Comparison of ENCODE assay signal across 8 cellular contexts in the genomic region with DNA sequence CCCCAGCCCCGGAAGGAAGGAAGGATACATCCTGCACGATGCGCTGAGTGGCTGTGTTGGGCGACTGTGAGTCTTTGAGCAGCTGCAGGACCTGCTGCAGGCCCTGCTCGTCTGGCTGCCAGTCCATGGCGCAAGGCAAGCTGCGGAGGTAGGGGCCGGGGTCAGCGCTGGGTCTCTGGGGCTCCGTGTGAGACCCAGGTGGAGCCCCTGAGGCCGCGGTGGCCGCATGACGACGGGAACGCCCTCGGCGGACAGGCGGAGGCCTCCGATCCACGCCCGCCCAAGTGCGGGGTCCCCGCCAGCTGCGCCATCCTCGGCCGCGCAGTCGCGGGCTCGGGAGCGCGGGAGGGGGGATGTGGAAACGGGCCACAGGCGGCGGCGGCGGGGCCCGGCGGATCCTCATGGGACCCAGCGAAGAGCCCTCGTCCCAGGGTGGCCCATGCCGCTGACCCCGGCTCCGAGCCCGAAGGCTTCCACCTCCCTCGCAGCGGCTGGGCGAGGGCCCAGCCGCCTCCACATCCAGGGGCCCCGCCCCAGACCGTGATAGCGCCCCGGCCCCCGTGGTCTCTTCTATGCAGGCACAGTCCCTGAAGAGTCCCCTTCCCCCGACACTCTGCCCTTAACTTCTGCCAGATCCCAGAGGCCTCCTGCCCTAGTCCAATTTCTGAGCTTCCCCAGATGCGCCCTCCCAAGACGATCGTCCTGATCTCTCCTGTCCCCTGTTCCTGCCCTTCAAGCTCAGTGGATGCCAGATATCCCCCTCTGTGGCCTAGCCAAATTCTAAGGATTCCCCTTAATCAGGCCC. TPM values are rescaled to one million over a fixed set of nuclear protein-coding genes. Genes with fewer than 3 reads are reported as not detected.
DNase-seq lines count a peak whose midpoint lies in the region; ATAC-seq and TF ChIP-seq lines count a peak whose summit lies in the region.

No MANE protein-coding gene starts in this region.

- H3K27me3 ChIP-seq in DOHH2 (ENCODE audit: control insufficient read depth, low read length) = no peaks in the 10 kb centered on the region
- H3K27me3 ChIP-seq in Peyer's patch = no peaks in the 10 kb centered on the region
- H3K27me3 ChIP-seq in ectodermal cell (ENCODE audit: control insufficient read depth, insufficient read depth, low read length, poor library complexity, severe bottlenecking) = no peaks in the 10 kb centered on the region

- intact Hi-C loops in mucosa of descending colon (cut with DNase I, micrococcal nuclease) = no loop called here

- H3K4me2 ChIP-seq in DOHH2 (ENCODE audit: low read length) = peak overlapping the region; percentile 98

- H3K4me1 ChIP-seq in DOHH2 (ENCODE audit: control insufficient read depth, low read length) = peaks cover 23% of the 10 kb centered on the region
- H3K4me1 ChIP-seq in Peyer's patch = peaks cover 0 to 29% (median 11%) of the 10 kb centered on the region in 4 donors
- no peaks in the 10 kb centered on the region for H3K4me1 ChIP-seq in ectodermal cell (ENCODE audit: control insufficient read depth, insufficient read depth, low read length)
- H3K4me1 ChIP-seq in mucosa of descending colon (ENCODE audit: low read depth) = peaks cover 21% of the 10 kb centered on the region

- H3K4me3 ChIP-seq in DOHH2 (ENCODE audit: low read length) = peak overlapping the region; percentile 96
- peak overlapping the region; percentile 89 to 97 (median 92) for H3K4me3 ChIP-seq in Peyer's patch
- H3K4me3 ChIP-seq in ectodermal cell (ENCODE audit: insufficient read depth, low read depth, low read length) = peak overlapping the region; percentile 65
- H3K4me3 ChIP-seq in mucosa of descending colon = no peak overlapping the region

- no peak for TF ChIP-seq POLR2A in Peyer's patch (IDR thresholded peaks at IDR 0.05)

- ATAC-seq in mucosa of descending colon = peak; percentile 9
- no peak for ATAC-seq in GM21723 (IDR thresholded peaks at IDR 0.05; ENCODE audit: unreplicated experiment)
- no peak for ATAC-seq in HG03378 (IDR thresholded peaks at IDR 0.05; ENCODE audit: unreplicated experiment)

- TF ChIP-seq CTCF in DOHH2 (IDR thresholded peaks at IDR 0.05; ENCODE audit: low read depth, low read length, poor library complexity, severe bottlenecking) = no peak
- TF ChIP-seq CTCF in Peyer's patch (IDR thresholded peaks at IDR 0.05) = no peak
- TF ChIP-seq CTCF in mucosa of descending colon (IDR thresholded peaks at IDR 0.05) = no peak

- peaks cover 85% of the 10 kb centered on the region for H3K79me2 ChIP-seq in DOHH2 (ENCODE audit: control insufficient read depth, low read length)

- DNase-seq in Peyer's patch = peak in 1 of 3 donors; percentile 61
- peak in 2 of 3 donors; percentile 32 to 43 for DNase-seq in mucosa of descending colon
- DNase-seq in NCI-H345 treated with DMSO at 0.1 percent for 48 hours (lab: John Stamatoyannopoulos, UW; ENCODE audit: unreplicated experiment) = no peak
- DNase-seq in HT-29 (ENCODE audit: low spot score) = no peak

- H3K9me3 ChIP-seq in DOHH2 (ENCODE audit: control insufficient read depth, insufficient read depth, low read length) = no peaks in the 10 kb centered on the region
- no peaks in the 10 kb centered on the region for H3K9me3 ChIP-seq in Peyer's patch
- H3K9me3 ChIP-seq in ectodermal cell (ENCODE audit: control insufficient read depth, low read length) = no peaks in the 10 kb centered on the region
- H3K9me3 ChIP-seq in mucosa of descending colon = no peaks in the 10 kb centered on the region

- peaks cover 14% of the 10 kb centered on the region; the same call in 1 of the 2 replicates for H4K20me1 ChIP-seq in DOHH2 (ENCODE audit: control insufficient read depth, insufficient read depth, low read depth, low read length)

- peak overlapping the region; percentile 78 for H3K27ac ChIP-seq in DOHH2 (ENCODE audit: low read depth, low read length)
- peak overlapping the region; percentile 88 to 94 (median 92) for H3K27ac ChIP-seq in Peyer's patch
- peak overlapping the region; percentile 86 for H3K27ac ChIP-seq in ectodermal cell (ENCODE audit: insufficient read depth, low read depth, low read length, poor library complexity, severe bottlenecking)

- H3F3A ChIP-seq in DOHH2 (ENCODE audit: control insufficient read depth, insufficient read depth) = peaks cover 3% of the 10 kb centered on the region; the same call in 1 of the 2 replicates

- H3K36me3 ChIP-seq in DOHH2 (ENCODE audit: control insufficient read depth, low read length) (peaks cover 66% of the 10 kb centered on the region), Peyer's patch (peaks cover 0 to 17% (median 0%) of the 10 kb centered on the region in 3 donors), ectodermal cell (ENCODE audit: control insufficient read depth, insufficient read depth, low read length) (peaks cover 15% of the 10 kb centered on the region), mucosa of descending colon (ENCODE audit: low read depth) (no peaks in the 10 kb centered on the region)

- WGBS in ectodermal cell, 2 experiments = 22% methylated on average over 59 of the region's 59 CpGs

- H3K9me2 ChIP-seq in DOHH2 (replicated peaks; ENCODE audit: control insufficient read depth, low read length) = no peaks in the 10 kb centered on the region

RNA-seq across cellular contexts. Expression of a gene that starts 2.7 kb away (rescaled TPM):
- total RNA-seq in Peyer's patch = 100 to 1,000 TPM in 3 of 4 donors, 10 to 100 TPM in 1; 39.1 to 131 (median 103) TPM
- 94.7 TPM for polyA plus RNA-seq in ectodermal cell (2013, experiment 1 of 4)
- polyA plus RNA-seq in ectodermal cell (2013, experiment 2 of 4) = 90.7 TPM
- 66.9 TPM for polyA plus RNA-seq in ectodermal cell (2013, experiment 3 of 4)
- polyA plus RNA-seq in ectodermal cell (2013, experiment 4 of 4) = 78.1 TPM
- total RNA-seq in mucosa of descending colon = 10 to 100 TPM; 48.9 to 73.3 (median 66.9) TPM
- 24.5 TPM in 2 replicates for total RNA-seq in HT-29 (2014; rRNA removed; shearing (Covaris generic))

RNA-seq across cellular contexts. Expression of a gene that starts 13.4 kb away (rescaled TPM):
- total RNA-seq in Peyer's patch (100 to 1,000 TPM; 134 to 297 (median 185) TPM), mucosa of descending colon (100 to 1,000 TPM; 122 to 164 (median 146) TPM)
- polyA plus RNA-seq in ectodermal cell (2013, experiment 1 of 4) = 160 TPM
- 155 TPM for polyA plus RNA-seq in ectodermal cell (2013, experiment 2 of 4)
- 139 TPM for polyA plus RNA-seq in ectodermal cell (2013, experiment 3 of 4)
- polyA plus RNA-seq in ectodermal cell (2013, experiment 4 of 4) = 150 TPM
- 258 and 260 TPM in 2 replicates for total RNA-seq in HT-29 (2014; rRNA removed; shearing (Covaris generic))

RNA-seq across cellular contexts. Expression of a gene that starts 16.2 kb away (rescaled TPM):
- total RNA-seq in Peyer's patch = 10 to 100 TPM; 23.1 to 31.9 (median 30.5) TPM
- 111 TPM for polyA plus RNA-seq in ectodermal cell (2013, experiment 1 of 4)
- 102 TPM for polyA plus RNA-seq in ectodermal cell (2013, experiment 2 of 4)
- 90.1 TPM for polyA plus RNA-seq in ectodermal cell (2013, experiment 3 of 4)
- polyA plus RNA-seq in ectodermal cell (2013, experiment 4 of 4) = 99.6 TPM
- 10 to 100 TPM; 44.8 to 70.5 (median 50.0) TPM for total RNA-seq in mucosa of descending colon
- 90.4 and 105 TPM in 2 replicates for total RNA-seq in HT-29 (2014; rRNA removed; shearing (Covaris generic))

RNA-seq across cellular contexts. Expression of a gene that starts 24.6 kb away (rescaled TPM):
- total RNA-seq in Peyer's patch = 1 to 10 TPM in 3 of 4 donors, not detected in 1; 6.3 to 9.9 (median 7.0) TPM
- 17.6 TPM for polyA plus RNA-seq in ectodermal cell (2013, experiment 1 of 4)
- polyA plus RNA-seq in ectodermal cell (2013, experiment 2 of 4) = 20.1 TPM
- polyA plus RNA-seq in ectodermal cell (2013, experiment 3 of 4) = 17.4 TPM
- polyA plus RNA-seq in ectodermal cell (2013, experiment 4 of 4) = 20.6 TPM
- 1 to 10 TPM; 6.0 to 8.9 (median 7.8) TPM for total RNA-seq in mucosa of descending colon
- total RNA-seq in HT-29 (2014; rRNA removed; shearing (Covaris generic)) = 32.9 and 38.0 TPM in 2 replicates

RNA-seq across cellular contexts. Expression of a gene that starts 30.5 kb away (rescaled TPM):
- 10 to 100 TPM in 3 of 4 donors, not detected in 1; 20.5 to 82.0 (median 40.6) TPM for total RNA-seq in Peyer's patch
- not detected for polyA plus RNA-seq in ectodermal cell (2013, experiment 1 of 4)
- polyA plus RNA-seq in ectodermal cell (2013, experiment 2 of 4) = not detected
- 0.37 TPM for polyA plus RNA-seq in ectodermal cell (2013, experiment 3 of 4)
- polyA plus RNA-seq in ectodermal cell (2013, experiment 4 of 4) = 0.57 TPM
- total RNA-seq in mucosa of descending colon = 100 to 1,000 TPM in 1 of 3 donors, 10 to 100 TPM in 2; 29.0 to 167 (median 32.2) TPM
- 0.37 and 0.48 TPM in 2 replicates for total RNA-seq in HT-29 (2014; rRNA removed; shearing (Covaris generic))

Comparison
In these comparisons a context has a peak if more than half of its experiments do, and no peak if none do; other contexts are left out.
1. DNase-seq: peak in mucosa of descending colon (2 of 3); none in NCI-H345 treated with DMSO at 0.1 percent for 48 hours (single experiment) and HT-29 (single experiment).
2. Peak in every context shown above with its lines, with median percentiles within 50 percentile points of each other: H3K27ac ChIP-seq.